1 cellular context compared by ENCODE assay signal in genomic region chr17:8125196-8125946, GRCh38.
TF ChIP-seq lines count a peak whose summit lies in the region.

No MANE protein-coding gene starts in this region.

TF ChIP-seq in GM12878, 131 proteins besides CTCF, POLR2A, EP300 and RAD21 (continues in another document):
- peak; percentile 74 for TF ChIP-seq YY1 (IDR thresholded peaks at IDR 0.05; ENCODE audit: low read depth, low read length)
- no peak for TF ChIP-seq ZZZ3 (IDR thresholded peaks at IDR 0.05; ENCODE audit: control insufficient read depth, insufficient read length, low read depth)
- no peak for TF ChIP-seq MTA2 (IDR thresholded peaks at IDR 0.05; ENCODE audit: low read depth)
- 0 out of 2 replicates have a peak, but pooled peaks have one; percentile 20 for TF ChIP-seq NR2F1 (conservative IDR thresholded peaks at IDR 0.05)
- TF ChIP-seq KLF5 (IDR thresholded peaks at IDR 0.05; ENCODE audit: partially characterized antibody), result peak; percentile 29
- peak; percentile 72 for TF ChIP-seq RELA (IDR thresholded peaks at IDR 0.05; ENCODE audit: borderline replicate concordance, partially characterized antibody)
- peak; percentile 56 for TF ChIP-seq E2F8 (IDR thresholded peaks at IDR 0.05; ENCODE audit: low read depth, partially characterized antibody)
- TF ChIP-seq NKRF (conservative IDR thresholded peaks at IDR 0.05), result no peak
- TF ChIP-seq STAT3 (IDR thresholded peaks at IDR 0.05; ENCODE audit: low read depth, low read length), result no peak
- no peak for TF ChIP-seq SUPT20H (IDR thresholded peaks at IDR 0.05; ENCODE audit: borderline replicate concordance, control insufficient read depth, low read depth, low read length)
- no peak for TF ChIP-seq SUZ12 (IDR thresholded peaks at IDR 0.05; ENCODE audit: unreplicated experiment)
- TF ChIP-seq TBL1XR1 (IDR thresholded peaks at IDR 0.05; ENCODE audit: low read depth, low read length), result peak; percentile 90
- TF ChIP-seq, protein P1, sequence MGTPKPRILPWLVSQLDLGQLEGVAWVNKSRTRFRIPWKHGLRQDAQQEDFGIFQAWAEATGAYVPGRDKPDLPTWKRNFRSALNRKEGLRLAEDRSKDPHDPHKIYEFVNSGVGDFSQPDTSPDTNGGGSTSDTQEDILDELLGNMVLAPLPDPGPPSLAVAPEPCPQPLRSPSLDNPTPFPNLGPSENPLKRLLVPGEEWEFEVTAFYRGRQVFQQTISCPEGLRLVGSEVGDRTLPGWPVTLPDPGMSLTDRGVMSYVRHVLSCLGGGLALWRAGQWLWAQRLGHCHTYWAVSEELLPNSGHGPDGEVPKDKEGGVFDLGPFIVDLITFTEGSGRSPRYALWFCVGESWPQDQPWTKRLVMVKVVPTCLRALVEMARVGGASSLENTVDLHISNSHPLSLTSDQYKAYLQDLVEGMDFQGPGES (IDR thresholded peaks at IDR 0.05), result no peak
- TF ChIP-seq SRF (IDR thresholded peaks at IDR 0.05; ENCODE audit: low read depth in 2 of 2, low read length in 2 of 2), result 0 out of 4 replicates have a peak, but pooled peaks of 1 of the 2 experiments have one; percentile 28
- TF ChIP-seq POLR2AphosphoS2 (IDR thresholded peaks at IDR 0.05; ENCODE audit: low read depth, low read length), result no peak
- no peak for TF ChIP-seq TCF3 (IDR thresholded peaks at IDR 0.05; ENCODE audit: borderline replicate concordance, insufficient read depth, low read depth, low read length)
- TF ChIP-seq E4F1 (IDR thresholded peaks at IDR 0.05; ENCODE audit: borderline replicate concordance, partially characterized antibody), result no peak
- TF ChIP-seq SREBF1 (IDR thresholded peaks at IDR 0.05; ENCODE audit: low read length), result no peak
- peak; percentile 40; the same call in 1 of the 2 replicates for TF ChIP-seq GATAD2B (conservative IDR thresholded peaks at IDR 0.05; ENCODE audit: low read depth)
- TF ChIP-seq, protein P2, sequence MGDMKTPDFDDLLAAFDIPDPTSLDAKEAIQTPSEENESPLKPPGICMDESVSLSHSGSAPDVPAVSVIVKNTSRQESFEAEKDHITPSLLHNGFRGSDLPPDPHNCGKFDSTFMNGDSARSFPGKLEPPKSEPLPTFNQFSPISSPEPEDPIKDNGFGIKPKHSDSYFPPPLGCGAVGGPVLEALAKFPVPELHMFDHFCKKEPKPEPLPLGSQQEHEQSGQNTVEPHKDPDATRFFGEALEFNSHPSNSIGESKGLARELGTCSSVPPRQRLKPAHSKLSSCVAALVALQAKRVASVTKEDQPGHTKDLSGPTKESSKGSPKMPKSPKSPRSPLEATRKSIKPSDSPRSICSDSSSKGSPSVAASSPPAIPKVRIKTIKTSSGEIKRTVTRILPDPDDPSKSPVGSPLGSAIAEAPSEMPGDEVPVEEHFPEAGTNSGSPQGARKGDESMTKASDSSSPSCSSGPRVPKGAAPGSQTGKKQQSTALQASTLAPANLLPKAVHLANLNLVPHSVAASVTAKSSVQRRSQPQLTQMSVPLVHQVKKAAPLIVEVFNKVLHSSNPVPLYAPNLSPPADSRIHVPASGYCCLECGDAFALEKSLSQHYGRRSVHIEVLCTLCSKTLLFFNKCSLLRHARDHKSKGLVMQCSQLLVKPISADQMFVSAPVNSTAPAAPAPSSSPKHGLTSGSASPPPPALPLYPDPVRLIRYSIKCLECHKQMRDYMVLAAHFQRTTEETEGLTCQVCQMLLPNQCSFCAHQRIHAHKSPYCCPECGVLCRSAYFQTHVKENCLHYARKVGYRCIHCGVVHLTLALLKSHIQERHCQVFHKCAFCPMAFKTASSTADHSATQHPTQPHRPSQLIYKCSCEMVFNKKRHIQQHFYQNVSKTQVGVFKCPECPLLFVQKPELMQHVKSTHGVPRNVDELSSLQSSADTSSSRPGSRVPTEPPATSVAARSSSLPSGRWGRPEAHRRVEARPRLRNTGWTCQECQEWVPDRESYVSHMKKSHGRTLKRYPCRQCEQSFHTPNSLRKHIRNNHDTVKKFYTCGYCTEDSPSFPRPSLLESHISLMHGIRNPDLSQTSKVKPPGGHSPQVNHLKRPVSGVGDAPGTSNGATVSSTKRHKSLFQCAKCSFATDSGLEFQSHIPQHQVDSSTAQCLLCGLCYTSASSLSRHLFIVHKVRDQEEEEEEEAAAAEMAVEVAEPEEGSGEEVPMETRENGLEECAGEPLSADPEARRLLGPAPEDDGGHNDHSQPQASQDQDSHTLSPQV (IDR thresholded peaks at IDR 0.05), result no peak
- TF ChIP-seq, protein P3, sequence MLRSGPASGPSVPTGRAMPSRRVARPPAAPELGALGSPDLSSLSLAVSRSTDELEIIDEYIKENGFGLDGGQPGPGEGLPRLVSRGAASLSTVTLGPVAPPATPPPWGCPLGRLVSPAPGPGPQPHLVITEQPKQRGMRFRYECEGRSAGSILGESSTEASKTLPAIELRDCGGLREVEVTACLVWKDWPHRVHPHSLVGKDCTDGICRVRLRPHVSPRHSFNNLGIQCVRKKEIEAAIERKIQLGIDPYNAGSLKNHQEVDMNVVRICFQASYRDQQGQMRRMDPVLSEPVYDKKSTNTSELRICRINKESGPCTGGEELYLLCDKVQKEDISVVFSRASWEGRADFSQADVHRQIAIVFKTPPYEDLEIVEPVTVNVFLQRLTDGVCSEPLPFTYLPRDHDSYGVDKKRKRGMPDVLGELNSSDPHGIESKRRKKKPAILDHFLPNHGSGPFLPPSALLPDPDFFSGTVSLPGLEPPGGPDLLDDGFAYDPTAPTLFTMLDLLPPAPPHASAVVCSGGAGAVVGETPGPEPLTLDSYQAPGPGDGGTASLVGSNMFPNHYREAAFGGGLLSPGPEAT (IDR thresholded peaks at IDR 0.05; ENCODE audit: low read depth), result no peak; the same call in 1 of the 2 replicates
- TF ChIP-seq PRDM15 (CRISPR knock-in tag; IDR thresholded peaks at IDR 0.05), result no peak
- TF ChIP-seq ZNF207 (IDR thresholded peaks at IDR 0.05; ENCODE audit: borderline replicate concordance), result peak; percentile 34; the same call in 1 of the 2 replicates
- no peak; a peak in 2 of 4 replicates for TF ChIP-seq BHLHE40 (IDR thresholded peaks at IDR 0.05; ENCODE audit: borderline replicate concordance in 1 of 2, low read depth in 2 of 2, low read length in 1 of 2)
- no peak for TF ChIP-seq USF2 (IDR thresholded peaks at IDR 0.05; ENCODE audit: borderline replicate concordance, low read depth, low read length)
- no peak for TF ChIP-seq MEF2A (IDR thresholded peaks at IDR 0.05; ENCODE audit: insufficient read depth, low read depth, low read length)
- no peak for TF ChIP-seq CHD2 (IDR thresholded peaks at IDR 0.05; ENCODE audit: borderline replicate concordance, low read depth, low read length)
- peak; percentile 82; the same call in 1 of the 2 replicates for TF ChIP-seq SMARCA5 (IDR thresholded peaks at IDR 0.05)
- peak; percentile 65; the same call in 1 of the 2 replicates for TF ChIP-seq CBFB (IDR thresholded peaks at IDR 0.05; ENCODE audit: low read depth)
- no peak; the same call in 1 of the 2 replicates for TF ChIP-seq LARP7 (IDR thresholded peaks at IDR 0.05)
- no peak for TF ChIP-seq ZBTB4 (CRISPR knock-in tag; IDR thresholded peaks at IDR 0.05)
